ENCODE assay signal across 24 cellular contexts in genomic region chr20:46899619-46900018, GRCh38. TPM values are rescaled to one million over a fixed set of nuclear protein-coding genes. Genes with fewer than 3 reads are reported as not detected.
DNase-seq lines count a peak whose midpoint lies in the region; ATAC-seq, FAIRE-seq and TF ChIP-seq lines count a peak whose summit lies in the region.
"Had no signal": no experiment of that assay in that cellular context is flagged by ENCODE, and none has a peak within 500 bp of the region (broad histone marks: within the 10 kb centered on the region; RNA-seq: fewer than 3 reads in every experiment).

No MANE protein-coding gene starts in this region.

- peaks cover 56% of the 10 kb centered on the region for H3K4me1 Mint-ChIP-seq in mesothelial cell of epicardium
- H3K4me1 Mint-ChIP-seq: CD4-positive, alpha-beta memory T cell; stimulated activated naive B cell treated with anti-CD40 and anti-IgM and Interleukin-4, amounts not matched to agents 10 μg/mL and 1 μg/mL and 100 μg/mL, for 72 hours had no signal

- H3K36me3 ChIP-seq in MG63 (peaks cover 25% of the 10 kb centered on the region), tibial nerve (no peaks in the 10 kb centered on the region), pancreas (no peaks in the 10 kb centered on the region)
- H3K36me3 ChIP-seq: spleen had no signal

- FAIRE-seq in pancreas (lab: Jason Lieb, UNC) = no peak

- peak overlapping the region in 3 of 4 donors; percentile 50 to 89 (median 77) for H3K27ac ChIP-seq in tibial nerve
- H3K27ac ChIP-seq in pancreas = no peak overlapping the region
- H3K27ac ChIP-seq: spleen had no signal

- WGBS in tibial nerve, 2 donors = 65 to 69% methylated on average over 11 of the region's 11 CpGs
- WGBS in pancreas, 2 donors = 63 to 77% methylated on average over 11 of the region's 11 CpGs

- H3K27ac Mint-ChIP-seq in mesothelial cell of epicardium = peak overlapping the region; percentile 33
- H3K27ac Mint-ChIP-seq: CD4-positive, alpha-beta memory T cell; stimulated activated naive B cell treated with anti-CD40 and anti-IgM and Interleukin-4, amounts not matched to agents 10 μg/mL and 1 μg/mL and 100 μg/mL, for 72 hours had no signal

- DNase-seq in MG63 (peak; percentile 51), epithelial cell of esophagus (ENCODE audit: low read depth) (no peak), mesothelial cell of epicardium (ENCODE audit: low spot score in 2 of 2, unreplicated experiment in 2 of 2) (no peak), tibial nerve (ENCODE audit: low spot score in 2 of 2) (no peak), NCI-H128 (lab: John Stamatoyannopoulos, UW; ENCODE audit: unreplicated experiment) (no peak), pancreas (no peak), erythroblast (lab: John Stamatoyannopoulos, UW) (no peak)
- DNase-seq: activated CD4-positive, alpha-beta T cell treated with anti-CD3 and anti-CD28 coated beads for 4 hours; activated naive CD4-positive, alpha-beta T cell; activated T-cell treated with anti-CD3 and anti-CD28 coated beads, Interleukin-2, amount 50 U/mL, for 4 hours; amniotic stem cell; CD4-positive, alpha-beta memory T cell; cortex of kidney; DMS 273 treated with DMSO at 0.1 percent for 48 hours; GOT3; kidney glomerular epithelial cell; mammary epithelial cell; NCI-H146; spleen; stimulated activated CD4-positive, alpha-beta T cell treated with anti-CD3 and anti-CD28 coated beads, Interleukin-2, amount 100 ng/mL, for 48 hours; stimulated activated naive B cell treated with anti-CD40 and anti-IgM and Interleukin-4, amounts not matched to agents 10 μg/mL and 1 μg/mL and 100 μg/mL, for 72 hours; testis had no signal

- no peaks in the 10 kb centered on the region for H3K27me3 ChIP-seq in MG63
- H3K27me3 ChIP-seq in tibial nerve = no peaks in the 10 kb centered on the region
- peaks cover 0 to 6% (median 0%) of the 10 kb centered on the region in 4 donors for H3K27me3 ChIP-seq in pancreas
- H3K27me3 ChIP-seq: testis had no signal

- H3K9me3 ChIP-seq in MG63 (no peaks in the 10 kb centered on the region), tibial nerve (no peaks in the 10 kb centered on the region), pancreas (no peaks in the 10 kb centered on the region)
- H3K9me3 ChIP-seq: spleen, testis had no signal

- H3K4me3 ChIP-seq in MG63 (peak overlapping the region; percentile 23), epithelial cell of esophagus (ENCODE audit: low read length) (peak overlapping the region; percentile 31), tibial nerve (no peak overlapping the region), pancreas (no peak overlapping the region)
- H3K4me3 ChIP-seq: spleen, testis had no signal

- H3K36me3 Mint-ChIP-seq in mesothelial cell of epicardium = peaks cover 2% of the 10 kb centered on the region
- H3K36me3 Mint-ChIP-seq: CD4-positive, alpha-beta memory T cell; stimulated activated naive B cell treated with anti-CD40 and anti-IgM and Interleukin-4, amounts not matched to agents 10 μg/mL and 1 μg/mL and 100 μg/mL, for 72 hours had no signal

- H3K9me3 Mint-ChIP-seq in mesothelial cell of epicardium = no peaks in the 10 kb centered on the region
- H3K9me3 Mint-ChIP-seq: activated T-cell treated with anti-CD3 and anti-CD28 coated beads, Interleukin-2, amount 50 U/mL, for 4 hours; stimulated activated naive B cell treated with anti-CD40 and anti-IgM and Interleukin-4, amounts not matched to agents 10 μg/mL and 1 μg/mL and 100 μg/mL, for 72 hours had no signal

- peaks cover 32% of the 10 kb centered on the region for H3K27me3 Mint-ChIP-seq in mesothelial cell of epicardium (ENCODE audit: low read depth)

- ATAC-seq in pancreas = no peak
- ATAC-seq: activated T-cell treated with anti-CD3 and anti-CD28 coated beads, Interleukin-2, amount 50 U/mL, for 4 hours; SK-N-SH treated with all-trans-retinoic acid at 6 μM for 48 hours had no signal

- H3K4me1 ChIP-seq in tibial nerve = peaks cover 0 to 45% (median 6%) of the 10 kb centered on the region in 4 donors
- H3K4me1 ChIP-seq in pancreas = no peaks in the 10 kb centered on the region

- TF ChIP-seq POLR2A in tibial nerve (IDR thresholded peaks at IDR 0.05) (no peak), erythroblast (IDR thresholded peaks at IDR 0.05; ENCODE audit: low read length) (no peak)

- H3K4me3 Mint-ChIP-seq in mesothelial cell of epicardium = peak overlapping the region; percentile 6
- H3K4me3 Mint-ChIP-seq: activated T-cell treated with anti-CD3 and anti-CD28 coated beads, Interleukin-2, amount 50 U/mL, for 4 hours; CD4-positive, alpha-beta memory T cell; stimulated activated naive B cell treated with anti-CD40 and anti-IgM and Interleukin-4, amounts not matched to agents 10 μg/mL and 1 μg/mL and 100 μg/mL, for 72 hours had no signal

- no peak for TF ChIP-seq CTCF in epithelial cell of esophagus (IDR thresholded peaks at IDR 0.05; ENCODE audit: insufficient read depth, low read depth, low read length, missing control alignments)
- no peak for TF ChIP-seq CTCF in mesothelial cell of epicardium (IDR thresholded peaks at IDR 0.05; ENCODE audit: unreplicated experiment)
- no peak for TF ChIP-seq CTCF in tibial nerve (IDR thresholded peaks at IDR 0.05)
- TF ChIP-seq CTCF in pancreas (IDR thresholded peaks at IDR 0.05) = no peak

- no peak for TF ChIP-seq EP300 in tibial nerve (IDR thresholded peaks at IDR 0.05)

- intact Hi-C loops in pancreas (cut with DNase I) = no loop called here

RNA-seq across cellular contexts. Expression of gene EYA2, which starts 5.0 kb away (rescaled TPM):
- 27.0 and 37.0 TPM in 2 replicates for total RNA-seq in MG63 (2014; rRNA removed; shearing (Covaris generic); ENCODE audit: low replicate concordance)
- total RNA-seq in mesothelial cell of epicardium (9.0 to 10.2 TPM (median 9.3 TPM) in 3 replicates), tibial nerve (10 to 100 TPM; 13.8 to 25.5 (median 20.2) TPM), pancreas (1 to 10 TPM in 5 of 6 donors, under 1 TPM in 1; 0.51 to 3.2 (median 1.2) TPM)
- 1 to 10 TPM; 1.5 to 1.7 TPM for polyA plus RNA-seq in pancreas
- total RNA-seq: activated T-cell treated with anti-CD3 and anti-CD28 coated beads, Interleukin-2, amount 50 U/mL, for 4 hours; CD4-positive, alpha-beta memory T cell; renal cortical epithelial cell had no signal
- polyA plus RNA-seq: CD4-positive, alpha-beta memory T cell had no signal

Comparison
In these comparisons a context has a peak if more than half of its experiments do, and no peak if none do; other contexts are left out.
1. H3K4me3 ChIP-seq: peak in MG63 (single experiment) and epithelial cell of esophagus (single experiment); none in tibial nerve (0 of 4) and pancreas (0 of 4).
2. H3K27ac ChIP-seq: peak in tibial nerve (3 of 4); none in pancreas (0 of 4).